Comparison of ENCODE assay signal across 9 cellular contexts in genomic region chr12:115871714-115872113, GRCh38.
A peak's percentile ranks its signal among the peaks of the same experiment; 100 is the strongest.
DNase-seq lines count a peak whose midpoint lies in the region; ATAC-seq and TF ChIP-seq lines count a peak whose summit lies in the region.
"Had no signal": no experiment of that assay in that cellular context is flagged by ENCODE, and none has a peak within 500 bp of the region (broad histone marks: within the 10 kb centered on the region; RNA-seq: fewer than 3 reads in every experiment).

No MANE protein-coding gene starts in this region.

- ATAC-seq in omental fat pad (ENCODE audit: low FRiP score), result no peak

- DNase-seq in COLO668 (lab: John Stamatoyannopoulos, UW; ENCODE audit: unreplicated experiment) (peak; percentile 62), GM20000 (ENCODE audit: low spot score) (peak; percentile 27), NB4 (ENCODE audit: low read depth) (peak; percentile 64), islet precursor cell (peak; percentile 95), T-helper 9 cell (no peak), cerebellar nuclear complex (lab: John Stamatoyannopoulos, UW) (no peak), omental fat pad (ENCODE audit: low spot score) (no peak)

- TF ChIP-seq CTCF in GM20000 (IDR thresholded peaks at IDR 0.05; ENCODE audit: extremely low read depth, missing control alignments), result no peak
- TF ChIP-seq CTCF in NB4 (IDR thresholded peaks at IDR 0.05; ENCODE audit: low read depth, low read length), result peak; percentile 88
- TF ChIP-seq CTCF in WI38 (IDR thresholded peaks at IDR 0.05; ENCODE audit: low read depth, low read length), result peak; percentile 58
- no peak for TF ChIP-seq CTCF in omental fat pad (IDR thresholded peaks at IDR 0.05)

- H3K4me3 ChIP-seq in NB4 (ENCODE audit: low read depth, low read length) (no peak overlapping the region), WI38 (ENCODE audit: low read depth, low read length) (no peak overlapping the region)
- H3K4me3 ChIP-seq: lung had no signal

- TF ChIP-seq POLR2A in NB4 (IDR thresholded peaks at IDR 0.05; ENCODE audit: extremely low read depth, insufficient read length), result no peak

Comparison
In these comparisons a context has a peak if more than half of its experiments do, and no peak if none do; other contexts are left out.
1. DNase-seq: peak in COLO668 (single experiment), GM20000 (single experiment), NB4 (single experiment) and islet precursor cell (single experiment); none in T-helper 9 cell (single experiment), cerebellar nuclear complex (0 of 2) and omental fat pad (single experiment).
2. CTCF ChIP-seq: peak in NB4 (single experiment) and WI38 (single experiment); none in GM20000 (single experiment) and omental fat pad (0 of 3).